ENCODE assay signal across 22 cellular contexts in the genomic region with DNA sequence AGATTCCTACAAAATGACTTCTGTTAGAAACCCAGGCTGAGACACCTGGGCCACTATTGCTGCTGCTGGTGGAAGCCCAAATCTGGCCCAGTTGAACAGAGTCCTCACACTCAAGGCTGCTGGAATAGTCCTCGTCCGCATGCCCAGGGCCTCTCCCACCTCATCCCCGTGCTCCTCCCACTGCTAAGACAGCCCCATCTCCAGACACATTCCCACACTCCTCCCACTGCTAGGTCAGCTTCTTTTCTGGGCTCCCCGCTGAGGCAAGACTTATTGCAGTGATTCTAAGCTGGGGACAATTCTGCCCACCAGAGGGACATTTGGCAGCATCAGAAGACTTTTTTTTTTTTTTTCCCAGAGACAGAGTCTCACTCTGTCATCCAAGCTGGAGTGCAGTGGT. TPM values are rescaled to one million over a fixed set of nuclear protein-coding genes. Genes with fewer than 3 reads are reported as not detected.
DNase-seq lines count a peak whose midpoint lies in the region; ATAC-seq, FAIRE-seq and TF ChIP-seq lines count a peak whose summit lies in the region.
"Had no signal": no experiment of that assay in that cellular context is flagged by ENCODE, and none has a peak within 500 bp of the region (broad histone marks: within the 10 kb centered on the region; RNA-seq: fewer than 3 reads in every experiment).

No MANE protein-coding gene starts in this region.

- FAIRE-seq in kidney (lab: Jason Lieb, UNC): no peak
- FAIRE-seq: GM12892 had no signal

- H3K4me3 Mint-ChIP-seq in CD14-positive monocyte (no peak overlapping the region), HFFc6 (no peak overlapping the region)
- H3K4me3 Mint-ChIP-seq: activated CD4-positive, alpha-beta memory T cell treated with anti-CD3 and anti-CD28 coated beads, Interleukin-2, amount 10 ng/mL, durations not matched to agents 7 days and 5 days had no signal

- no peak for TF ChIP-seq EP300 in SK-N-SH (IDR thresholded peaks at IDR 0.05; ENCODE audit: borderline replicate concordance in 1 of 2, low read depth in 1 of 2, low read length in 1 of 2)

- H3K4me1 ChIP-seq in kidney (ENCODE audit: control insufficient read depth in 1 of 2, insufficient read depth in 1 of 2, low read depth in 1 of 2, low read length in 2 of 2) (peaks cover 0 to 6% of the 10 kb centered on the region in 2 donors), SK-N-SH (ENCODE audit: control insufficient read depth in 1 of 2, insufficient read depth in 2 of 2, low read depth in 1 of 2, low read length in 1 of 2) (peaks cover 0 to 29% of the 10 kb centered on the region in 2 experiments; a peak in 1 of 4 replicates)

- H3K4me1 Mint-ChIP-seq in CD14-positive monocyte (peaks cover 62% of the 10 kb centered on the region), HFFc6 (ENCODE audit: low read depth) (peaks cover 7% of the 10 kb centered on the region; the same call in 1 of the 2 replicates)

- TF ChIP-seq CTCF in CD14-positive monocyte (IDR thresholded peaks at IDR 0.05) (no peak), HFFc6 (IDR thresholded peaks at IDR 0.05) (peak; percentile 19; the same call in 1 of the 2 replicates), kidney (IDR thresholded peaks at IDR 0.05; ENCODE audit: borderline replicate concordance, extremely low read depth, insufficient read depth) (no peak), SK-N-SH (IDR thresholded peaks at IDR 0.05) (no peak)

- ATAC-seq in HG02571 (IDR thresholded peaks at IDR 0.05; ENCODE audit: unreplicated experiment): no peak
- ATAC-seq: Panc1 had no signal

- WGBS in SK-N-SH (ENCODE audit: low lambda C conversion rate): 100% methylated on average over 4 of the region's 4 CpGs

- H3K27ac ChIP-seq in kidney (ENCODE audit: low read depth in 2 of 2, low read length in 2 of 2) (no peak overlapping the region), SK-N-SH (ENCODE audit: low read depth in 2 of 2, low read length in 1 of 2) (no peak overlapping the region)
- H3K27ac ChIP-seq: GM23248, SK-N-MC had no signal

- intact Hi-C loops in CD14-positive monocyte (cut with micrococcal nuclease): no loop called here
- intact Hi-C loops in kidney (cut with DNase I): no loop called here
- intact Hi-C loops in posterior cingulate gyrus (cut with DNase I): no loop called here

- no peaks in the 10 kb centered on the region for H4K20me1 ChIP-seq in SK-N-SH (ENCODE audit: insufficient read depth)

- POLR2A ChIA-PET in SK-N-SH (lab: Yijun Ruan, JAX): interaction anchor here (1.1 kb wide), 1 partner anchor 62 kb away, joined by 3 read pairs; no protein-coding TSS in a partner anchor

- H3F3A ChIP-seq in SK-N-SH (replicated peaks; ENCODE audit: insufficient read depth): no peaks in the 10 kb centered on the region

- DNase-seq in CD14-positive monocyte (ENCODE audit: low spot score): no peak
- no peak for DNase-seq in HFFc6
- peak; percentile 48 for DNase-seq in kidney
- DNase-seq in posterior cingulate gyrus: peak in 8 of 10 donors; percentile 46 to 94 (median 66)
- DNase-seq in SK-N-SH: no peak
- DNase-seq in NCI-H2196 treated with DMSO at 0.1 percent for 48 hours (lab: John Stamatoyannopoulos, UW; ENCODE audit: unreplicated experiment): no peak
- DNase-seq: activated CD4-positive, alpha-beta memory T cell treated with anti-CD3 and anti-CD28 coated beads, Interleukin-2, amount 10 ng/mL, durations not matched to agents 7 days and 5 days; activated gamma-delta T cell treated with Interleukin-2 at 50 U/mL for 16 hours; activated T-cell treated with anti-CD3 and anti-CD28 coated beads for 4 hours; adrenal gland; erythroblast; foreskin melanocyte; GM23248; KBM-7; NCI-H1694; NCI-H446; T1000 had no signal

- H3K27me3 Mint-ChIP-seq in CD14-positive monocyte (ENCODE audit: low read depth in 3 of 3): peaks cover 0 to 2% (median 0%) of the 10 kb centered on the region in 3 donors
- peaks cover 2% of the 10 kb centered on the region; the same call in 1 of the 2 replicates for H3K27me3 Mint-ChIP-seq in HFFc6 (ENCODE audit: insufficient read depth)
- H3K27me3 Mint-ChIP-seq: activated CD4-positive, alpha-beta memory T cell treated with anti-CD3 and anti-CD28 coated beads, Interleukin-2, amount 10 ng/mL, durations not matched to agents 7 days and 5 days had no signal

- H3K9me3 Mint-ChIP-seq in CD14-positive monocyte: no peaks in the 10 kb centered on the region
- H3K9me3 Mint-ChIP-seq in HFFc6: no peaks in the 10 kb centered on the region
- H3K9me3 Mint-ChIP-seq: activated CD4-positive, alpha-beta memory T cell treated with anti-CD3 and anti-CD28 coated beads, Interleukin-2, amount 10 ng/mL, durations not matched to agents 7 days and 5 days had no signal

- CTCF ChIA-PET in SK-N-SH (lab: Yijun Ruan, JAX): interaction anchor here (1.7 to 12.7 kb wide), 5 partner anchors 9 to 115 kb away, joined by 5 to 366 read pairs (median 11); partner anchors contain the start of gene DUSP7

- no peaks in the 10 kb centered on the region for H3K27me3 ChIP-seq in SK-N-SH (ENCODE audit: insufficient read depth)
- H3K27me3 ChIP-seq: adrenal gland, cardiac muscle cell had no signal

- H3K36me3 ChIP-seq in kidney (ENCODE audit: control insufficient read depth in 1 of 2, insufficient read depth in 2 of 2, low read length in 2 of 2) (no peaks in the 10 kb centered on the region), SK-N-SH (replicated peaks in 1 of 2; ENCODE audit: control insufficient read depth in 1 of 2, insufficient read depth in 2 of 2, low read length in 1 of 2) (peaks cover 2 to 18% of the 10 kb centered on the region in 2 experiments)
- H3K36me3 ChIP-seq: adrenal gland, cardiac muscle cell had no signal

- H3K36me3 Mint-ChIP-seq in CD14-positive monocyte (peaks cover under 1 to 32% of the 10 kb centered on the region in 2 donors), HFFc6 (ENCODE audit: low read depth) (peaks cover 12% of the 10 kb centered on the region)

- H3K9me3 ChIP-seq in kidney (ENCODE audit: control insufficient read depth in 1 of 2, low read length in 2 of 2): no peaks in the 10 kb centered on the region
- no peaks in the 10 kb centered on the region for H3K9me3 ChIP-seq in SK-N-SH
- H3K9me3 ChIP-seq: adrenal gland had no signal

- no peak overlapping the region for H3K4me2 ChIP-seq in SK-N-SH

- no peak overlapping the region for H3K9ac ChIP-seq in kidney (ENCODE audit: low read length in 2 of 2)
- no peak overlapping the region for H3K9ac ChIP-seq in SK-N-SH
- H3K9ac ChIP-seq: GM23248 had no signal

- no peaks in the 10 kb centered on the region for H3K79me2 ChIP-seq in SK-N-SH (ENCODE audit: insufficient read depth)

- no peaks in the 10 kb centered on the region for H3K9me2 ChIP-seq in SK-N-SH

- no peak for TF ChIP-seq RAD21 in SK-N-SH (IDR thresholded peaks at IDR 0.05; ENCODE audit: low read length)

- H2AFZ ChIP-seq in SK-N-SH (ENCODE audit: low read depth): no peak overlapping the region
- H2AFZ ChIP-seq: GM23248 had no signal

- H3K27ac Mint-ChIP-seq in CD14-positive monocyte (peak overlapping the region; percentile 74 to 94 (median 90)), HFFc6 (no peak overlapping the region)
- H3K27ac Mint-ChIP-seq: activated CD4-positive, alpha-beta memory T cell treated with anti-CD3 and anti-CD28 coated beads, Interleukin-2, amount 10 ng/mL, durations not matched to agents 7 days and 5 days had no signal

- H3K4me3 ChIP-seq in kidney (ENCODE audit: low read length in 2 of 2): no peak overlapping the region
- no peak overlapping the region for H3K4me3 ChIP-seq in SK-N-SH (ENCODE audit: low read depth in 2 of 2, low read length in 1 of 2)
- H3K4me3 ChIP-seq: adrenal gland, cardiac muscle cell, GM23248, SK-N-MC had no signal

TF ChIP-seq in SK-N-SH, 30 proteins besides CTCF, POLR2A, EP300 and RAD21:
- no peak for TF ChIP-seq USF2 (IDR thresholded peaks at IDR 0.05; ENCODE audit: borderline replicate concordance, low read depth, low read length)
- no peak for TF ChIP-seq ELF1 (IDR thresholded peaks at IDR 0.05)
- no peak for TF ChIP-seq NRF1 (IDR thresholded peaks at IDR 0.05; ENCODE audit: low read depth, low read length)
- TF ChIP-seq, protein P1, sequence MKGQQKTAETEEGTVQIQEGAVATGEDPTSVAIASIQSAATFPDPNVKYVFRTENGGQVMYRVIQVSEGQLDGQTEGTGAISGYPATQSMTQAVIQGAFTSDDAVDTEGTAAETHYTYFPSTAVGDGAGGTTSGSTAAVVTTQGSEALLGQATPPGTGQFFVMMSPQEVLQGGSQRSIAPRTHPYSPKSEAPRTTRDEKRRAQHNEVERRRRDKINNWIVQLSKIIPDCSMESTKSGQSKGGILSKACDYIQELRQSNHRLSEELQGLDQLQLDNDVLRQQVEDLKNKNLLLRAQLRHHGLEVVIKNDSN (IDR thresholded peaks at IDR 0.05; ENCODE audit: borderline replicate concordance, low read depth): no peak
- TF ChIP-seq GATA2 (CRISPR knock-in tag; IDR thresholded peaks at IDR 0.05): no peak

RNA-seq across cellular contexts. Expression of gene POC1A, which starts 35.2 kb away (rescaled TPM):
- 1 to 10 TPM; 1.2 to 2.0 TPM for polyA plus RNA-seq in CD14-positive monocyte
- 10 to 100 TPM; 11.0 to 21.3 (median 20.5) TPM for total RNA-seq in HFFc6 (2021; fragmentation: NEBNext Ultra II Directional; extraction: Animal tissue kit (Norgen Biotek cat#: 25700))
- total RNA-seq in kidney: 2.2 TPM
- 2.5 TPM for polyA plus RNA-seq in kidney (ENCODE audit: insufficient read depth, low read depth, low replicate concordance)
- 9.6 and 11.7 TPM in 2 replicates for polyA plus RNA-seq in SK-N-SH (2012; rRNA removed)
- 5.8 and 9.1 TPM in 2 replicates for polyA plus RNA-seq in SK-N-SH (2012; cell fraction: cytosol; rRNA removed)
- polyA plus RNA-seq in SK-N-SH (2012; cell fraction: nucleus; rRNA removed): 7.7 and 9.6 TPM in 2 replicates

Comparison
In these comparisons a context has a peak if more than half of its experiments do, and no peak if none do; other contexts are left out.
1. DNase-seq: peak in kidney (single experiment) and posterior cingulate gyrus (8 of 10); none in CD14-positive monocyte (single experiment), HFFc6 (single experiment), SK-N-SH (single experiment) and NCI-H2196 treated with DMSO at 0.1 percent for 48 hours (single experiment).